ENCODE assay signal across 1 cellular context in genomic region chr2:157329524-157329923, GRCh38.
TF ChIP-seq lines count a peak whose summit lies in the region.

No MANE protein-coding gene starts in this region.

TF ChIP-seq in SK-N-SH, 30 proteins besides CTCF, POLR2A, EP300 and RAD21 (continued from another document):
- TF ChIP-seq USF1 (IDR thresholded peaks at IDR 0.05; ENCODE audit: borderline replicate concordance, low read depth), result no peak
- TF ChIP-seq NRF1 (IDR thresholded peaks at IDR 0.05; ENCODE audit: low read depth, low read length), result no peak
- TF ChIP-seq GATA2 (CRISPR knock-in tag; IDR thresholded peaks at IDR 0.05), result no peak
- TF ChIP-seq YY1 (IDR thresholded peaks at IDR 0.05; ENCODE audit: low read depth), result no peak
- TF ChIP-seq GABPA (IDR thresholded peaks at IDR 0.05; ENCODE audit: low read depth), result no peak
- TF ChIP-seq REST (IDR thresholded peaks at IDR 0.05; ENCODE audit: low read depth, low read length), result no peak
- no peak for TF ChIP-seq RFX5 (IDR thresholded peaks at IDR 0.05; ENCODE audit: low read length)
- TF ChIP-seq EZH2phosphoT487 (IDR thresholded peaks at IDR 0.05; ENCODE audit: borderline replicate concordance, low read depth), result no peak
- no peak for TF ChIP-seq CHD2 (IDR thresholded peaks at IDR 0.05; ENCODE audit: low read length, partially characterized antibody)
TF ChIP-seq in SK-N-SH: peak in this region for 0.
